In genomic region chr19:43290568-43291359, GRCh38 we compare ENCODE assay signal across 2 cellular contexts.
TF ChIP-seq lines count a peak whose summit lies in the region.

No MANE protein-coding gene starts in this region.

TF ChIP-seq in GM23338, 12 proteins besides CTCF, POLR2A, EP300 and RAD21:
- no peak for TF ChIP-seq ZNF114 (CRISPR knock-in tag; IDR thresholded peaks at IDR 0.05)
- TF ChIP-seq ZNF462 (CRISPR knock-in tag; IDR thresholded peaks at IDR 0.05) = no peak
- TF ChIP-seq STAT1 (IDR thresholded peaks at IDR 0.05; ENCODE audit: unreplicated experiment) = no peak

TF ChIP-seq in GM12878, 131 proteins besides CTCF, POLR2A, EP300 and RAD21:
- TF ChIP-seq RBBP5 (conservative IDR thresholded peaks at IDR 0.05) (no peak), CBX5 (IDR thresholded peaks at IDR 0.05; ENCODE audit: low read depth) (peak; percentile 78; the same call in 1 of the 2 replicates)
TF ChIP-seq in GM12878: peak in this region for 1.
